In the genomic region with DNA sequence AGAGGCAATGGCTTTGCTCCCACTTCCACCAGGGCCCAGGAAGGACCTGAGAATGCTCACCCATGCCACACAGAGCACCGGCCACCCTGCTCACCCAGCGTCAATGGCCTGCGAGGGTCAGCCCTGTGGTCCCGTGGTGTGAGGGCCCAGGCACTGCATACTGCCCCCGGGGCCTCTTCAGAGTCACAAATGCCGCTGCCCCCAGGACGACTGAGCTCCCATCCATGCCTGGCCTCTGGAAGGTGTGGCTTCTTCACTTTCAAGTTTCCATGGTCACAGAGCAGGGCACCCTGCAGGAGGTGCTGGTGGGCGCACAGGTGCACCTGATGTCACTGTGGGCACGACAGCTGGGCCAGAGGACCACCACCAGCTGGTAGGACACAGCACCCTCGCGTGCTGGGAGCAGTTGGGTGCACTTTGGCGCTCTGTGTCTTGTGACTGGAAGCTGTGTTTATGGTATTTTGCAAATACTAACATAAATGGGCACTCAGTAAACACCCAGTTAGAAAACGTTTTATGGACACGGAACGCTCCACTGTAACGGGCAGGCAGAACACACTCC, we compare ENCODE assay signal across 1 cellular context.
TF ChIP-seq lines count a peak whose summit lies in the region.

No MANE protein-coding gene starts in this region.

TF ChIP-seq in HCT116, 20 proteins besides CTCF, POLR2A, EP300 and RAD21 (continued from another document):
- TF ChIP-seq CBX3 (IDR thresholded peaks at IDR 0.05; ENCODE audit: low read depth): no peak
- TF ChIP-seq SIN3A (IDR thresholded peaks at IDR 0.05; ENCODE audit: low read depth): no peak
- TF ChIP-seq EZH2 (IDR thresholded peaks at IDR 0.05): no peak
- no peak for TF ChIP-seq SRF (IDR thresholded peaks at IDR 0.05; ENCODE audit: low read depth)
- TF ChIP-seq JUND (IDR thresholded peaks at IDR 0.05): no peak
- TF ChIP-seq, protein P1, sequence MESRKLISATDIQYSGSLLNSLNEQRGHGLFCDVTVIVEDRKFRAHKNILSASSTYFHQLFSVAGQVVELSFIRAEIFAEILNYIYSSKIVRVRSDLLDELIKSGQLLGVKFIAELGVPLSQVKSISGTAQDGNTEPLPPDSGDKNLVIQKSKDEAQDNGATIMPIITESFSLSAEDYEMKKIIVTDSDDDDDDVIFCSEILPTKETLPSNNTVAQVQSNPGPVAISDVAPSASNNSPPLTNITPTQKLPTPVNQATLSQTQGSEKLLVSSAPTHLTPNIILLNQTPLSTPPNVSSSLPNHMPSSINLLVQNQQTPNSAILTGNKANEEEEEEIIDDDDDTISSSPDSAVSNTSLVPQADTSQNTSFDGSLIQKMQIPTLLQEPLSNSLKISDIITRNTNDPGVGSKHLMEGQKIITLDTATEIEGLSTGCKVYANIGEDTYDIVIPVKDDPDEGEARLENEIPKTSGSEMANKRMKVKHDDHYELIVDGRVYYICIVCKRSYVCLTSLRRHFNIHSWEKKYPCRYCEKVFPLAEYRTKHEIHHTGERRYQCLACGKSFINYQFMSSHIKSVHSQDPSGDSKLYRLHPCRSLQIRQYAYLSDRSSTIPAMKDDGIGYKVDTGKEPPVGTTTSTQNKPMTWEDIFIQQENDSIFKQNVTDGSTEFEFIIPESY (IDR thresholded peaks at IDR 0.05; ENCODE audit: extremely low read depth, insufficient replicate concordance, low read length): no peak
- TF ChIP-seq EZH2phosphoT487 (IDR thresholded peaks at IDR 0.05; ENCODE audit: borderline replicate concordance): no peak
- no peak for TF ChIP-seq POLR2AphosphoS5 (IDR thresholded peaks at IDR 0.05; ENCODE audit: low read depth, low read length)
- no peak for TF ChIP-seq SP1 (IDR thresholded peaks at IDR 0.05; ENCODE audit: low read depth)
- TF ChIP-seq YY1 (IDR thresholded peaks at IDR 0.05; ENCODE audit: extremely low read depth, insufficient replicate concordance, low read depth, low read length): no peak
- TF ChIP-seq, protein P2, sequence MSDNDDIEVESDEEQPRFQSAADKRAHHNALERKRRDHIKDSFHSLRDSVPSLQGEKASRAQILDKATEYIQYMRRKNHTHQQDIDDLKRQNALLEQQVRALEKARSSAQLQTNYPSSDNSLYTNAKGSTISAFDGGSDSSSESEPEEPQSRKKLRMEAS (IDR thresholded peaks at IDR 0.05): no peak
- no peak for TF ChIP-seq FOSL1 (IDR thresholded peaks at IDR 0.05; ENCODE audit: low read depth)
- no peak for TF ChIP-seq ELF1 (IDR thresholded peaks at IDR 0.05; ENCODE audit: borderline replicate concordance, low read depth)
- TF ChIP-seq, protein P3, sequence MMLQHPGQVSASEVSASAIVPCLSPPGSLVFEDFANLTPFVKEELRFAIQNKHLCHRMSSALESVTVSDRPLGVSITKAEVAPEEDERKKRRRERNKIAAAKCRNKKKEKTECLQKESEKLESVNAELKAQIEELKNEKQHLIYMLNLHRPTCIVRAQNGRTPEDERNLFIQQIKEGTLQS (IDR thresholded peaks at IDR 0.05): no peak
- TF ChIP-seq, protein P4, sequence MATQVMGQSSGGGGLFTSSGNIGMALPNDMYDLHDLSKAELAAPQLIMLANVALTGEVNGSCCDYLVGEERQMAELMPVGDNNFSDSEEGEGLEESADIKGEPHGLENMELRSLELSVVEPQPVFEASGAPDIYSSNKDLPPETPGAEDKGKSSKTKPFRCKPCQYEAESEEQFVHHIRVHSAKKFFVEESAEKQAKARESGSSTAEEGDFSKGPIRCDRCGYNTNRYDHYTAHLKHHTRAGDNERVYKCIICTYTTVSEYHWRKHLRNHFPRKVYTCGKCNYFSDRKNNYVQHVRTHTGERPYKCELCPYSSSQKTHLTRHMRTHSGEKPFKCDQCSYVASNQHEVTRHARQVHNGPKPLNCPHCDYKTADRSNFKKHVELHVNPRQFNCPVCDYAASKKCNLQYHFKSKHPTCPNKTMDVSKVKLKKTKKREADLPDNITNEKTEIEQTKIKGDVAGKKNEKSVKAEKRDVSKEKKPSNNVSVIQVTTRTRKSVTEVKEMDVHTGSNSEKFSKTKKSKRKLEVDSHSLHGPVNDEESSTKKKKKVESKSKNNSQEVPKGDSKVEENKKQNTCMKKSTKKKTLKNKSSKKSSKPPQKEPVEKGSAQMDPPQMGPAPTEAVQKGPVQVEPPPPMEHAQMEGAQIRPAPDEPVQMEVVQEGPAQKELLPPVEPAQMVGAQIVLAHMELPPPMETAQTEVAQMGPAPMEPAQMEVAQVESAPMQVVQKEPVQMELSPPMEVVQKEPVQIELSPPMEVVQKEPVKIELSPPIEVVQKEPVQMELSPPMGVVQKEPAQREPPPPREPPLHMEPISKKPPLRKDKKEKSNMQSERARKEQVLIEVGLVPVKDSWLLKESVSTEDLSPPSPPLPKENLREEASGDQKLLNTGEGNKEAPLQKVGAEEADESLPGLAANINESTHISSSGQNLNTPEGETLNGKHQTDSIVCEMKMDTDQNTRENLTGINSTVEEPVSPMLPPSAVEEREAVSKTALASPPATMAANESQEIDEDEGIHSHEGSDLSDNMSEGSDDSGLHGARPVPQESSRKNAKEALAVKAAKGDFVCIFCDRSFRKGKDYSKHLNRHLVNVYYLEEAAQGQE (IDR thresholded peaks at IDR 0.05; ENCODE audit: low read depth): no peak
- TF ChIP-seq EGR1 (IDR thresholded peaks at IDR 0.05; ENCODE audit: low read depth): no peak
- TF ChIP-seq ZNF274 (IDR thresholded peaks at IDR 0.05; ENCODE audit: low read depth, low read length): no peak
